9 cellular contexts compared by ENCODE assay signal in genomic region chr19:41595258-41595889, GRCh38. TPM values are rescaled to one million over a fixed set of nuclear protein-coding genes. Genes with fewer than 3 reads are reported as not detected.
DNase-seq lines count a peak whose midpoint lies in the region; ATAC-seq and TF ChIP-seq lines count a peak whose summit lies in the region.
"Had no signal": no experiment of that assay in that cellular context is flagged by ENCODE, and none has a peak within 500 bp of the region (broad histone marks: within the 10 kb centered on the region; RNA-seq: fewer than 3 reads in every experiment).

No MANE protein-coding gene starts in this region.

- no TSS peak for BruUV-seq in Calu3 (replicated peaks; lab: Mats Ljungman, UMichigan)

- H3K36me3 ChIP-seq in lung (ENCODE audit: control insufficient read depth in 2 of 2, insufficient read depth in 2 of 2, low read length in 2 of 2), result no peaks in the 10 kb centered on the region
- H3K36me3 ChIP-seq: SJSA1 had no signal

- peaks cover 18% of the 10 kb centered on the region for H3K4me1 Mint-ChIP-seq in Calu3 (ENCODE audit: low read depth, unreplicated experiment)
- H3K4me1 Mint-ChIP-seq in activated CD4-positive, alpha-beta T cell treated with anti-CD3 and anti-CD28 coated beads for 36 hours, result peaks cover 12% of the 10 kb centered on the region

- H3K27me3 Mint-ChIP-seq in Calu3 (ENCODE audit: unreplicated experiment), result peaks cover 92% of the 10 kb centered on the region
- peaks cover 5% of the 10 kb centered on the region for H3K27me3 Mint-ChIP-seq in activated CD4-positive, alpha-beta T cell treated with anti-CD3 and anti-CD28 coated beads for 36 hours

- H3K27me3 ChIP-seq in lung (ENCODE audit: control insufficient read depth, insufficient read depth), result peaks cover 5% of the 10 kb centered on the region

- DNase-seq in Calu3 (peak; percentile 79), HEK293T (ENCODE audit: extremely low spot score) (peak; percentile 59), NCI-H446 treated with DMSO at 0.1 percent for 48 hours (lab: John Stamatoyannopoulos, UW) (peak; percentile 51), dedifferentiated amniotic fluid mesenchymal stem cell (ENCODE audit: extremely low spot score) (peak; percentile 49), lung (ENCODE audit: low spot score) (peak; percentile 59)
- peak; percentile 83 for DNase-seq in activated CD4-positive, alpha-beta T cell treated with anti-CD3 and anti-CD28 coated beads for 36 hours
- peak; percentile 73 for DNase-seq in stimulated activated CD8-positive, alpha-beta memory T cell treated with anti-CD3 and anti-CD28 coated beads, Interleukin-4, amount 100 ng/mL, for 48 hours

- CTCF ChIA-PET in Calu3 (lab: Charles Lee), result no interaction called here
- CTCF ChIA-PET in HEK293T (lab: Yijun Ruan, JAX), result interaction anchor here (0.5 kb wide), 1 partner anchor 310 kb away, joined by 6 read pairs; no protein-coding TSS in a partner anchor
- CTCF ChIA-PET in activated CD4-positive, alpha-beta T cell treated with anti-CD3 and anti-CD28 coated beads for 36 hours (lab: Charles Lee), result interaction anchor here (0.8 to 7.3 kb wide), 12 partner anchors 9 to 156 kb away, joined by 3 to 100 read pairs (median 8); partner anchors contain the start of gene DMAC2

- ATAC-seq in activated CD4-positive, alpha-beta T cell treated with anti-CD3 and anti-CD28 coated beads for 36 hours, result peak; percentile 93
- ATAC-seq in lung (ENCODE audit: insufficient read depth, low FRiP score), result peak; percentile 84
- ATAC-seq in HG03460 (IDR thresholded peaks at IDR 0.05; ENCODE audit: unreplicated experiment), result no peak

- H3K4me1 ChIP-seq in lung (ENCODE audit: control insufficient read depth in 2 of 2, insufficient read depth in 2 of 2, low read length in 2 of 2), result no peaks in the 10 kb centered on the region
- H3K4me1 ChIP-seq: SJSA1 had no signal

- POLR2A ChIA-PET in HEK293T (lab: Yijun Ruan, JAX), result no interaction called here
- POLR2A ChIA-PET in activated CD4-positive, alpha-beta T cell treated with anti-CD3 and anti-CD28 coated beads for 36 hours (lab: Charles Lee), result no interaction called here

- TF ChIP-seq CTCF in Calu3 (IDR thresholded peaks at IDR 0.05; ENCODE audit: unreplicated experiment) (peak; percentile 57), lung (IDR thresholded peaks at IDR 0.05; ENCODE audit: control extremely low read depth, extremely low read depth) (peak; percentile 68)

- no peak overlapping the region for H3K27ac ChIP-seq in lung (ENCODE audit: low read depth in 1 of 2, low read length in 1 of 2)
- H3K27ac ChIP-seq: SJSA1 had no signal

- no peaks in the 10 kb centered on the region for H3K9me3 Mint-ChIP-seq in Calu3 (ENCODE audit: low read depth, unreplicated experiment)
- no peaks in the 10 kb centered on the region for H3K9me3 Mint-ChIP-seq in activated CD4-positive, alpha-beta T cell treated with anti-CD3 and anti-CD28 coated beads for 36 hours (ENCODE audit: low read depth)

- H3K36me3 Mint-ChIP-seq in Calu3 (ENCODE audit: insufficient read depth, unreplicated experiment), result no peaks in the 10 kb centered on the region
- no peaks in the 10 kb centered on the region for H3K36me3 Mint-ChIP-seq in activated CD4-positive, alpha-beta T cell treated with anti-CD3 and anti-CD28 coated beads for 36 hours (ENCODE audit: low read depth)

- H3K27ac Mint-ChIP-seq in Calu3 (ENCODE audit: unreplicated experiment), result no peak overlapping the region
- H3K27ac Mint-ChIP-seq in activated CD4-positive, alpha-beta T cell treated with anti-CD3 and anti-CD28 coated beads for 36 hours, result no peak overlapping the region

- 26 to 31% methylated on average over 4 of the region's 4 CpGs for WGBS in lung, 2 donors

- no peaks in the 10 kb centered on the region for H3K9me3 ChIP-seq in lung (ENCODE audit: control insufficient read depth in 2 of 2, insufficient read depth in 1 of 2, low read length in 1 of 2)
- H3K9me3 ChIP-seq: SJSA1 had no signal

- intact Hi-C loops in Calu3 (cut with micrococcal nuclease; ENCODE audit: unreplicated experiment), result loop anchor here (5.0 kb wide), 1 partner anchor 152 kb away; no protein-coding TSS in a partner anchor
- intact Hi-C loops in activated CD4-positive, alpha-beta T cell treated with anti-CD3 and anti-CD28 coated beads for 36 hours (cut with DNase I, micrococcal nuclease), result loop anchor here (1.0 to 5.0 kb wide), 9 partner anchors 19 to 155 kb away; partner anchors contain the start of gene CEACAM21 (in 2 of the 2)

- H3K4me3 ChIP-seq in lung, result no peak overlapping the region
- H3K4me3 ChIP-seq: SJSA1 had no signal

- H3K4me3 Mint-ChIP-seq in Calu3 (ENCODE audit: low read depth, unreplicated experiment), result no peak overlapping the region
- no peak overlapping the region for H3K4me3 Mint-ChIP-seq in activated CD4-positive, alpha-beta T cell treated with anti-CD3 and anti-CD28 coated beads for 36 hours

TF ChIP-seq in HEK293T, 16 proteins besides CTCF, POLR2A, EP300 and RAD21:
- TF ChIP-seq FOXM1 (IDR thresholded peaks at IDR 0.05; ENCODE audit: borderline replicate concordance) (no peak), FOXK2 (IDR thresholded peaks at IDR 0.05) (no peak), ARNT (IDR thresholded peaks at IDR 0.05) (no peak), PKNOX1 (IDR thresholded peaks at IDR 0.05) (no peak), BHLHE40 (IDR thresholded peaks at IDR 0.05; ENCODE audit: borderline replicate concordance) (no peak), SP1 (IDR thresholded peaks at IDR 0.05) (no peak), LEF1 (IDR thresholded peaks at IDR 0.05; ENCODE audit: borderline replicate concordance) (no peak), ELF4 (IDR thresholded peaks at IDR 0.05) (no peak)

RNA-seq across cellular contexts. Expression of gene CEACAM21, which starts 19.4 kb away (rescaled TPM):
- total RNA-seq in Calu3 (2022) (not detected in 2 replicates), lung (10 to 100 TPM in 1 of 2 donors, 1 to 10 TPM in 1; 6.5 to 12.2 TPM)
- 10 to 100 TPM; 22.1 to 27.6 TPM for total RNA-seq in activated CD4-positive, alpha-beta T cell treated with anti-CD3 and anti-CD28 coated beads for 36 hours
- polyA plus RNA-seq in lung, result 10 to 100 TPM in 1 of 2 donors, 1 to 10 TPM in 1; 9.6 to 10.9 TPM
- total RNA-seq: SJSA1 had no signal

RNA-seq across cellular contexts. Expression of gene CEACAM4, which starts 31.5 kb away (rescaled TPM):
- total RNA-seq in Calu3 (2022), result not detected in 2 replicates
- not detected for total RNA-seq in activated CD4-positive, alpha-beta T cell treated with anti-CD3 and anti-CD28 coated beads for 36 hours
- total RNA-seq in lung, result 10 to 100 TPM in 1 of 2 donors, 1 to 10 TPM in 1; 2.1 to 15.9 TPM
- 10 to 100 TPM in 1 of 2 donors, 1 to 10 TPM in 1; 4.5 to 30.0 TPM for polyA plus RNA-seq in lung
- total RNA-seq: SJSA1 had no signal
